In the genomic region with DNA sequence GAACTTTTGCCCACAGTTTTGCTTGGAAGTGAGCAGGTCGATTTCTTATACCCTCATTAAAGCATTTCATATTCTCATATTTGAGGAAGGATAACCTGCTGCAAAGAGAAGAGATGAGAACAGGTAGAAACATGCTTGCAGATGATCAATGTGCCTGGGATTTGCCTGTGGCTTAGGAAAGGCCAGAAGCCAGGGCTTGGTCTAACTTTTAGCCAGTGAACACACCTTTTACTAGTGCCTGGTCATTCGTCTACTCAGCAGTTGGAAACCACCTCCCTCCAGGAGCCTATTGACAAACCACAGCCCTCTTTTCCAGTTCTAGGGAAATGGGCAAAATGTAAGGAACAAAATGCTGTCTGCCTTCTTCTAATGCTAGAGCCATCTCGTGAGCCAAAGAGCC, we compare ENCODE assay signal across 21 cellular contexts.
DNase-seq lines count a peak whose midpoint lies in the region; ATAC-seq and TF ChIP-seq lines count a peak whose summit lies in the region.
"Had no signal": no experiment of that assay in that cellular context is flagged by ENCODE, and none has a peak within 500 bp of the region (broad histone marks: within the 10 kb centered on the region; RNA-seq: fewer than 3 reads in every experiment).

No MANE protein-coding gene starts in this region.

- TF ChIP-seq POLR2A in breast epithelium (IDR thresholded peaks at IDR 0.05): no peak

- H3K9me3 Mint-ChIP-seq in neural progenitor cell (no peaks in the 10 kb centered on the region), Caco-2 (ENCODE audit: unreplicated experiment) (no peaks in the 10 kb centered on the region)
- H3K9me3 Mint-ChIP-seq: CD8-positive, alpha-beta T cell had no signal

- H3K4me3 Mint-ChIP-seq in neural progenitor cell (no peak overlapping the region), Caco-2 (ENCODE audit: unreplicated experiment) (no peak overlapping the region)
- H3K4me3 Mint-ChIP-seq: B cell; CD4-positive, CD25-positive, alpha-beta regulatory T cell; CD8-positive, alpha-beta T cell had no signal

- H3K4me2 ChIP-seq in mammary epithelial cell (ENCODE audit: insufficient read depth, low read depth, low read length) (no peak overlapping the region), neural progenitor cell (no peak overlapping the region)
- H3K4me2 ChIP-seq: BLaER1 had no signal

- H3K9ac ChIP-seq in mammary epithelial cell (ENCODE audit: insufficient read depth, low read length): no peak overlapping the region
- no peak overlapping the region for H3K9ac ChIP-seq in neural progenitor cell
- H3K9ac ChIP-seq: BLaER1 had no signal

- H3K9me3 ChIP-seq in mammary epithelial cell (replicated peaks; ENCODE audit: insufficient read depth, low read length): no peaks in the 10 kb centered on the region
- no peaks in the 10 kb centered on the region for H3K9me3 ChIP-seq in breast epithelium
- no peaks in the 10 kb centered on the region for H3K9me3 ChIP-seq in esophagus (ENCODE audit: control insufficient read depth in 2 of 2, insufficient read depth in 1 of 2, low read depth in 1 of 2, low read length in 1 of 2)
- H3K9me3 ChIP-seq in neural progenitor cell (ENCODE audit: low read depth): no peaks in the 10 kb centered on the region
- H3K9me3 ChIP-seq in Caco-2: no peaks in the 10 kb centered on the region
- H3K9me3 ChIP-seq: BLaER1 had no signal

- WGBS in mammary epithelial cell (ENCODE audit: low coverage, missing lambda C conversion rate): 27% methylated on average over 3 of the region's 3 CpGs
- WGBS in esophagus, 2 donors: 42 to 46% methylated on average over 3 of the region's 3 CpGs

- H3K27me3 ChIP-seq in mammary epithelial cell (ENCODE audit: insufficient read depth, low read length) (no peaks in the 10 kb centered on the region), breast epithelium (no peaks in the 10 kb centered on the region), esophagus (ENCODE audit: control insufficient read depth in 1 of 2, insufficient read depth in 2 of 2, low read length in 2 of 2) (no peaks in the 10 kb centered on the region), foreskin keratinocyte (no peaks in the 10 kb centered on the region), neural progenitor cell (no peaks in the 10 kb centered on the region), Caco-2 (replicated peaks; ENCODE audit: control insufficient read depth, insufficient read depth, low read length) (no peaks in the 10 kb centered on the region)
- H3K27me3 ChIP-seq: BLaER1 had no signal

- H3K36me3 ChIP-seq in mammary epithelial cell (ENCODE audit: insufficient read depth, low read length) (no peaks in the 10 kb centered on the region), breast epithelium (no peaks in the 10 kb centered on the region), esophagus (ENCODE audit: control insufficient read depth in 2 of 2, insufficient read depth in 2 of 2, low read length in 1 of 2) (no peaks in the 10 kb centered on the region), neural progenitor cell (no peaks in the 10 kb centered on the region), Caco-2 (ENCODE audit: control insufficient read depth, insufficient read depth, low read length) (no peaks in the 10 kb centered on the region)
- H3K36me3 ChIP-seq: BLaER1 had no signal

- no peak overlapping the region for H3K4me3 ChIP-seq in mammary epithelial cell (replicated peaks in 1 of 3; ENCODE audit: insufficient read depth in 1 of 3, low read depth in 2 of 3, low read length in 3 of 3)
- no peak overlapping the region for H3K4me3 ChIP-seq in breast epithelium
- no peak overlapping the region for H3K4me3 ChIP-seq in esophagus (ENCODE audit: low read depth in 1 of 2, low read length in 2 of 2)
- no peak overlapping the region for H3K4me3 ChIP-seq in neural progenitor cell
- H3K4me3 ChIP-seq in Caco-2 (ENCODE audit: low read depth, low read length): no peak overlapping the region
- H3K4me3 ChIP-seq: BLaER1 had no signal

- TF ChIP-seq CTCF in mammary epithelial cell (conservative IDR thresholded peaks at IDR 0.05 in 1 of 2, IDR thresholded peaks at IDR 0.05 in 1 of 2; ENCODE audit: extremely low read depth in 1 of 2, insufficient read depth in 1 of 2, low read depth in 1 of 2, low read length in 2 of 2) (no peak), breast epithelium (IDR thresholded peaks at IDR 0.05) (no peak), foreskin keratinocyte (conservative IDR thresholded peaks at IDR 0.05) (no peak), neural progenitor cell (IDR thresholded peaks at IDR 0.05) (no peak), Caco-2 (IDR thresholded peaks at IDR 0.05; ENCODE audit: insufficient read depth in 1 of 2, low read depth in 1 of 2, low read length in 1 of 2, severe bottlenecking in 1 of 2, unreplicated experiment in 1 of 2) (no peak)

- H2AFZ ChIP-seq in mammary epithelial cell (ENCODE audit: low read depth, low read length) (no peak overlapping the region), neural progenitor cell (replicated peaks) (peak overlapping the region; percentile 11)

- CTCF ChIA-PET in mammary epithelial cell (lab: Charles Lee; ENCODE audit: low non-redundant PET) (no interaction called here), Caco-2 (lab: Charles Lee) (no interaction called here)

- H3F3A ChIP-seq in neural progenitor cell (ENCODE audit: low read depth): no peaks in the 10 kb centered on the region

- intact Hi-C loops in mammary epithelial cell (cut with micrococcal nuclease) (loop anchor here (5.0 to 10.0 kb wide), 2 partner anchors 190 to 848 kb away; no protein-coding TSS in a partner anchor), breast epithelium (cut with DNase I; ENCODE audit: low total_unique reads) (no loop called here), Caco-2 (cut with micrococcal nuclease; ENCODE audit: unreplicated experiment) (no loop called here)

- POLR2A ChIA-PET in Caco-2 (lab: Charles Lee): no interaction called here

- H3K79me2 ChIP-seq in mammary epithelial cell (ENCODE audit: insufficient read depth, low read length) (no peaks in the 10 kb centered on the region), neural progenitor cell (ENCODE audit: low read depth) (no peaks in the 10 kb centered on the region)

- in situ Hi-C loops in mammary epithelial cell (cut with MboI; ENCODE audit: low sequenced_read_pairs in 2 of 2): no loop called here

- dilution Hi-C loops in mammary epithelial cell (cut with HindIII; ENCODE audit: low sequenced_read_pairs): no loop called here

- no peaks in the 10 kb centered on the region for H3K36me3 Mint-ChIP-seq in neural progenitor cell
- no peaks in the 10 kb centered on the region for H3K36me3 Mint-ChIP-seq in Caco-2 (ENCODE audit: insufficient read depth, unreplicated experiment)
- H3K36me3 Mint-ChIP-seq: CD4-positive, CD25-positive, alpha-beta regulatory T cell; CD8-positive, alpha-beta T cell had no signal

- H3K4me1 ChIP-seq in mammary epithelial cell (ENCODE audit: insufficient read depth, low read length): no peaks in the 10 kb centered on the region
- H3K4me1 ChIP-seq in breast epithelium: no peaks in the 10 kb centered on the region
- H3K4me1 ChIP-seq in esophagus (ENCODE audit: control insufficient read depth in 2 of 2, insufficient read depth in 2 of 2, low read length in 1 of 2): no peaks in the 10 kb centered on the region
- H3K4me1 ChIP-seq in foreskin keratinocyte: no peaks in the 10 kb centered on the region
- no peaks in the 10 kb centered on the region for H3K4me1 ChIP-seq in neural progenitor cell
- H3K4me1 ChIP-seq in Caco-2: no peaks in the 10 kb centered on the region
- H3K4me1 ChIP-seq: BLaER1 had no signal

- no TSS peak for BruUV-seq in mammary epithelial cell (replicated peaks; lab: Mats Ljungman, UMichigan)
- BruUV-seq in Caco-2 (replicated peaks; lab: Mats Ljungman, UMichigan): no TSS peak

- no peaks in the 10 kb centered on the region for H4K20me1 ChIP-seq in mammary epithelial cell (ENCODE audit: insufficient read depth, low read length)
- H4K20me1 ChIP-seq in neural progenitor cell (ENCODE audit: low read depth): no peaks in the 10 kb centered on the region
- H4K20me1 ChIP-seq: BLaER1 had no signal

- H3K27ac Mint-ChIP-seq in neural progenitor cell (no peak overlapping the region), Caco-2 (ENCODE audit: unreplicated experiment) (no peak overlapping the region)
- H3K27ac Mint-ChIP-seq: B cell; CD4-positive, CD25-positive, alpha-beta regulatory T cell; CD8-positive, alpha-beta T cell had no signal

- H3K27me3 Mint-ChIP-seq in neural progenitor cell (ENCODE audit: insufficient read depth, low read depth) (no peaks in the 10 kb centered on the region), Caco-2 (ENCODE audit: insufficient read depth, unreplicated experiment) (peaks cover 12% of the 10 kb centered on the region)
- H3K27me3 Mint-ChIP-seq: CD4-positive, CD25-positive, alpha-beta regulatory T cell had no signal

- DNase-seq in mammary epithelial cell (peak; percentile 35), breast epithelium (ENCODE audit: low spot score in 2 of 2) (no peak), foreskin keratinocyte (peak in 1 of 2 donors; percentile 78), neural progenitor cell (ENCODE audit: low spot score) (no peak), Caco-2 (no peak), DMS153 (lab: John Stamatoyannopoulos, UW) (no peak), NCI-H69 (lab: John Stamatoyannopoulos, UW) (no peak)
- DNase-seq: CD4-positive, CD25-positive, alpha-beta regulatory T cell; CD8-positive, alpha-beta T cell; DMS 273 treated with DMSO at 0.1 percent for 48 hours; DMS53; DMS79 treated with DMSO at 0.1 percent for 48 hours; GF-D8; GOT3; H7; HCEC 1CT had no signal

- peaks cover 10% of the 10 kb centered on the region for H3K4me1 Mint-ChIP-seq in neural progenitor cell
- H3K4me1 Mint-ChIP-seq in Caco-2 (ENCODE audit: low read depth, unreplicated experiment): no peaks in the 10 kb centered on the region
- H3K4me1 Mint-ChIP-seq: B cell; CD4-positive, CD25-positive, alpha-beta regulatory T cell had no signal

- ATAC-seq in foreskin keratinocyte: peak; percentile 5
- ATAC-seq: CD8-positive, alpha-beta T cell had no signal

- no peak overlapping the region for H3K27ac ChIP-seq in mammary epithelial cell (ENCODE audit: insufficient read depth, low read depth, low read length)
- H3K27ac ChIP-seq in breast epithelium: no peak overlapping the region
- H3K27ac ChIP-seq in esophagus (ENCODE audit: low read depth in 2 of 2, low read length in 1 of 2): peak overlapping the region; percentile 36 to 48
- H3K27ac ChIP-seq in foreskin keratinocyte: no peak overlapping the region
- no peak overlapping the region for H3K27ac ChIP-seq in neural progenitor cell
- H3K27ac ChIP-seq: 22Rv1, BLaER1, C4-2B had no signal

Comparison
In these comparisons a context has a peak if more than half of its experiments do, and no peak if none do; other contexts are left out.
1. H3K27ac ChIP-seq: peak in esophagus (2 of 2); none in mammary epithelial cell (single experiment), breast epithelium (0 of 2), foreskin keratinocyte (single experiment) and neural progenitor cell (single experiment).